In genomic region chr1:231757101-231757404, GRCh38 we compare ENCODE assay signal across 8 cellular contexts.
DNase-seq lines count a peak whose midpoint lies in the region; ATAC-seq and TF ChIP-seq lines count a peak whose summit lies in the region.

No MANE protein-coding gene starts in this region.

- no peak for DNase-seq in glutamatergic neuron
- no peak for DNase-seq in activated gamma-delta T cell (lab: John Stamatoyannopoulos, UW)
- DNase-seq in retina: no peak
- DNase-seq in activated T-cell treated with anti-CD3 and anti-CD28 coated beads, Interleukin-2, amount 50 U/mL, for 4 hours: no peak
- DNase-seq in KBM-7: no peak

- H3K9me3 Mint-ChIP-seq in glutamatergic neuron (ENCODE audit: unreplicated experiment): peaks cover 1% of the 10 kb centered on the region
- H3K9me3 Mint-ChIP-seq in activated T-cell treated with anti-CD3 and anti-CD28 coated beads, Interleukin-2, amount 50 U/mL, for 4 hours: peaks cover 15% of the 10 kb centered on the region

- in situ Hi-C loops in KBM-7 (cut with MboI; ENCODE audit: low pct_unique_long_range_greater_than_20kb, low sequenced_read_pairs): no loop called here

- ATAC-seq in GM18519 (IDR thresholded peaks at IDR 0.05; ENCODE audit: low FRiP score, unreplicated experiment) (peak; percentile 46), GM21737 (IDR thresholded peaks at IDR 0.05; ENCODE audit: unreplicated experiment) (peak; percentile 20), HG03565 (IDR thresholded peaks at IDR 0.05; ENCODE audit: unreplicated experiment) (peak; percentile 48)
- no peak for ATAC-seq in activated T-cell treated with anti-CD3 and anti-CD28 coated beads, Interleukin-2, amount 50 U/mL, for 4 hours

- peaks cover 14% of the 10 kb centered on the region for H3K36me3 Mint-ChIP-seq in glutamatergic neuron (ENCODE audit: unreplicated experiment)
- H3K36me3 Mint-ChIP-seq in activated T-cell treated with anti-CD3 and anti-CD28 coated beads, Interleukin-2, amount 50 U/mL, for 4 hours (ENCODE audit: insufficient read depth): peaks cover 40% of the 10 kb centered on the region

- no peaks in the 10 kb centered on the region for H3K4me1 Mint-ChIP-seq in glutamatergic neuron (ENCODE audit: low read depth, unreplicated experiment)
- H3K4me1 Mint-ChIP-seq in activated T-cell treated with anti-CD3 and anti-CD28 coated beads, Interleukin-2, amount 50 U/mL, for 4 hours (ENCODE audit: low read depth): no peaks in the 10 kb centered on the region

- peaks cover 2% of the 10 kb centered on the region for H3K27me3 Mint-ChIP-seq in glutamatergic neuron (ENCODE audit: unreplicated experiment)
- no peaks in the 10 kb centered on the region for H3K27me3 Mint-ChIP-seq in activated T-cell treated with anti-CD3 and anti-CD28 coated beads, Interleukin-2, amount 50 U/mL, for 4 hours (ENCODE audit: low read depth)

- no peak overlapping the region for H3K4me3 Mint-ChIP-seq in glutamatergic neuron (ENCODE audit: unreplicated experiment)
- H3K4me3 Mint-ChIP-seq in activated T-cell treated with anti-CD3 and anti-CD28 coated beads, Interleukin-2, amount 50 U/mL, for 4 hours: no peak overlapping the region

- TF ChIP-seq CTCF in glutamatergic neuron (IDR thresholded peaks at IDR 0.05; ENCODE audit: partially characterized antibody, unreplicated experiment): peak; percentile 33

- no peak overlapping the region for H3K27ac Mint-ChIP-seq in glutamatergic neuron (ENCODE audit: unreplicated experiment)

Comparison
In these comparisons a context has a peak if more than half of its experiments do, and no peak if none do; other contexts are left out.
1. ATAC-seq: peak in GM18519 (single experiment), GM21737 (single experiment) and HG03565 (single experiment); none in activated T-cell treated with anti-CD3 and anti-CD28 coated beads, Interleukin-2, amount 50 U/mL, for 4 hours (0 of 2).